Comparison of ENCODE assay signal across 29 cellular contexts in the genomic region with DNA sequence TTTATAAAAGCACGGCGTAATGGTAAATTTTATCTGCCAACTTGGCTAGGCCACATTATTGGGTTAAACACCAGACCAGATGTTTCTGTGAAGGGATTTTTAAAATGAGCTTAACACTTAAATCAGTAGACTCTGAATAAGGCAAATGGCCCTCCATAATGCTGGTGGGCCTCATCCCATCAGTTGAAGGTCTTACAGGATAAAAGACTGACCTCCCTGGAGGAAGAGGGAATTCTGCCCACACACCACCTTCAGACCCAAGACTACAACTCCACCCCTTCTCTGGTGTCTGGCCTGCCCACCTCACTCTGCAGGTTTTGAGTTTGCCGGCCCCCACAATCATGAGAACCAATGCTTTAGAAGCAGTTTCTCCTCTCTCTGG.
"Had no signal": no experiment of that assay in that cellular context is flagged by ENCODE, and none has a peak within 500 bp of the region (broad histone marks: within the 10 kb centered on the region; RNA-seq: fewer than 3 reads in every experiment).

No MANE protein-coding gene starts in this region.

- H3K9me3 Mint-ChIP-seq: dendritic cell treated with granulocyte-macrophage colony-stimulating factor and Interleukin-4, amounts not matched to agents 40 ng/mL and 50 ng/mL, for 4 days; mesothelial cell of epicardium; naive B cell; natural killer cell treated with Interleukin-12 subunit alpha and Interleukin-12 subunit beta and Interleukin-15 and Interleukin-18, amount 100 ng/mL, for 72 hours; neural crest cell; stimulated activated effector memory CD8-positive, alpha-beta T cell treated with anti-CD3 and anti-CD28 coated beads, Interleukin-12 subunit alpha, Interleukin-12 subunit beta, amount 100 ng/mL, for 72 hours had no signal

- H3K27me3 Mint-ChIP-seq: dendritic cell treated with granulocyte-macrophage colony-stimulating factor and Interleukin-4, amounts not matched to agents 40 ng/mL and 50 ng/mL, for 4 days had no signal

- H3K36me3 Mint-ChIP-seq: naive B cell; natural killer cell treated with Interleukin-12 subunit alpha and Interleukin-12 subunit beta and Interleukin-15 and Interleukin-18, amount 100 ng/mL, for 72 hours; stimulated activated effector memory CD8-positive, alpha-beta T cell treated with anti-CD3 and anti-CD28 coated beads, Interleukin-12 subunit alpha, Interleukin-12 subunit beta, amount 100 ng/mL, for 72 hours had no signal

- H3K4me1 ChIP-seq: colonic mucosa, left lung, prostate gland, uterus had no signal

- ATAC-seq: heart right ventricle; left cardiac atrium; left lung; mucosa of descending colon; sciatic nerve; stimulated activated effector memory CD8-positive, alpha-beta T cell treated with anti-CD3 and anti-CD28 coated beads, Interleukin-12 subunit alpha, Interleukin-12 subunit beta, amount 100 ng/mL, for 72 hours; stimulated activated naive CD8-positive, alpha-beta T cell treated with anti-CD3 and anti-CD28 coated beads, Interleukin-15, Interleukin-2, amounts not matched to agents 100 U/mL and 50 U/mL, for 24 hours; upper lobe of right lung had no signal

- H3K27ac ChIP-seq: colonic mucosa, esophagus squamous epithelium, heart right ventricle, left lung, neutrophil, prostate gland, right atrium auricular region, tibial nerve, upper lobe of right lung, uterus had no signal

- H3K9me3 ChIP-seq: colonic mucosa, esophagus squamous epithelium, heart right ventricle, left lung, mucosa of descending colon, neutrophil, prostate gland, right atrium auricular region, thoracic aorta, tibial nerve, upper lobe of right lung, uterus had no signal

- DNase-seq: colonic mucosa; effector CD8-positive, alpha-beta T cell; erythroblast; esophagus squamous epithelium; foreskin melanocyte; glutamatergic neuron; heart right ventricle; hippocampal formation; left cardiac atrium; left lung; mesenchymal stem cell; mucosa of descending colon; naive B cell; stimulated activated CD4-positive, alpha-beta T cell treated with anti-CD3 and anti-CD28 coated beads, Interleukin-2, amount 100 ng/mL, for 24 hours; stimulated activated CD4-positive, alpha-beta T cell treated with anti-CD3 and anti-CD28 coated beads, Interleukin-4, amount 100 ng/mL, for 24 hours; stimulated activated naive CD8-positive, alpha-beta T cell treated with anti-CD3 and anti-CD28 coated beads, Interleukin-15, Interleukin-2, amounts not matched to agents 100 U/mL and 50 U/mL, for 24 hours; upper lobe of right lung; uterus had no signal

- H3K27me3 ChIP-seq: colonic mucosa, esophagus squamous epithelium, heart right ventricle, left lung, neutrophil, right atrium auricular region, tibial nerve, upper lobe of right lung, uterus had no signal

- H3K27ac Mint-ChIP-seq: dendritic cell treated with granulocyte-macrophage colony-stimulating factor and Interleukin-4, amounts not matched to agents 40 ng/mL and 50 ng/mL, for 4 days; mesothelial cell of epicardium; naive B cell; natural killer cell treated with Interleukin-12 subunit alpha and Interleukin-12 subunit beta and Interleukin-15 and Interleukin-18, amount 100 ng/mL, for 72 hours; stimulated activated effector memory CD8-positive, alpha-beta T cell treated with anti-CD3 and anti-CD28 coated beads, Interleukin-12 subunit alpha, Interleukin-12 subunit beta, amount 100 ng/mL, for 72 hours had no signal

- H3K36me3 ChIP-seq: colonic mucosa, neutrophil, uterus had no signal

- H3K4me1 Mint-ChIP-seq: naive B cell; stimulated activated effector memory CD8-positive, alpha-beta T cell treated with anti-CD3 and anti-CD28 coated beads, Interleukin-12 subunit alpha, Interleukin-12 subunit beta, amount 100 ng/mL, for 72 hours had no signal

- H3K4me3 ChIP-seq: colonic mucosa, esophagus squamous epithelium, heart right ventricle, left lung, mucosa of descending colon, prostate gland, right atrium auricular region, thoracic aorta, tibial nerve, upper lobe of right lung, uterus had no signal

- H3K4me3 Mint-ChIP-seq: dendritic cell treated with granulocyte-macrophage colony-stimulating factor and Interleukin-4, amounts not matched to agents 40 ng/mL and 50 ng/mL, for 4 days; mesothelial cell of epicardium; naive B cell; natural killer cell treated with Interleukin-12 subunit alpha and Interleukin-12 subunit beta and Interleukin-15 and Interleukin-18, amount 100 ng/mL, for 72 hours; neural crest cell; stimulated activated effector memory CD8-positive, alpha-beta T cell treated with anti-CD3 and anti-CD28 coated beads, Interleukin-12 subunit alpha, Interleukin-12 subunit beta, amount 100 ng/mL, for 72 hours had no signal
